In the genomic region with DNA sequence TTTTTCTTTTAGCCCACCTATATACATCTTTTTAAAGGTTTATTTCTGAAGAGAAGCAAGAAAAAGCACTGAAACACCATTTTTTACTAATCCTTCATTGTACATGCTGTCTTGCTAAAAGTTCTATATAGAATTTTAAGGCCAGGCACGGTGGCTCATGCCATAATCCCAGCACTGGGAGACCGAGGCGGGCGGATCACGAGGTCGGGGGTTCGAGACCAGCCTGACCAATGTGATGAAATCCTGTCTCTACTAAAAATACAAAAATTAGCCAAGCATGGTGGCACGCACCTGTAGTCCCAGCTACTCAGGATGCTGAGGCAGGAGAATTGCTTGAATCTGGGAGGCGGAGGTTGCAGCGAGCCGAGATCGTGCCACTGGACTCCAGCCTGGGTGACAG, we compare ENCODE assay signal across 1 cellular context. TPM values are rescaled to one million over a fixed set of nuclear protein-coding genes. Genes with fewer than 3 reads are reported as not detected.
"Had no signal": no experiment of that assay in that cellular context is flagged by ENCODE, and none has a peak within 500 bp of the region (broad histone marks: within the 10 kb centered on the region; RNA-seq: fewer than 3 reads in every experiment).

No MANE protein-coding gene starts in this region.

RNA-seq across cellular contexts. Expression of a gene that starts 1.5 kb away (rescaled TPM):
- total RNA-seq: natural killer cell had no signal
